Comparison of ENCODE assay signal across 8 cellular contexts in the genomic region with DNA sequence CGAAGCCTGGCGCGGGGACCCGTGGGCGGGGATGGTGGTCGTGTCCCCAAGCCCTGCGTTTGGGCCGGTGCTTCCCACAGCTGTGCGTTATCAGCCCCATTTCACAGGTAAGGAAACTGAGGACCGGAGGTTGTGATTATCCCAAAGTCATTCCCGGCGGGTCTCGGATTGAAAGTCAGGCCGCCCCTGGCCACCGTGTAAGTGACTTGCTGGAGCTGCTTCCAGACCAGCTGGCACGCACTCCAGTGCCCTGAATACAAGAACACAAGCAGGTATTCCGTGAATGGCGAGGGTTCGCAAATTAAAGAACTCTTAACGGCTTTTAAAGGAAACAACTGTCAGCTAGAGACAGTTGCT. TPM values are rescaled to one million over a fixed set of nuclear protein-coding genes. Genes with fewer than 3 reads are reported as not detected.
DNase-seq lines count a peak whose midpoint lies in the region; ATAC-seq and TF ChIP-seq lines count a peak whose summit lies in the region.

No MANE protein-coding gene starts in this region.

- H3K4me1 Mint-ChIP-seq in Caco-2 (ENCODE audit: low read depth, unreplicated experiment): peaks cover 38% of the 10 kb centered on the region

- H3K36me3 Mint-ChIP-seq in Caco-2 (ENCODE audit: insufficient read depth, unreplicated experiment): peaks cover 44% of the 10 kb centered on the region

- TF ChIP-seq CTCF in Caco-2 (IDR thresholded peaks at IDR 0.05; ENCODE audit: insufficient read depth in 1 of 2, low read depth in 1 of 2, low read length in 1 of 2, severe bottlenecking in 1 of 2, unreplicated experiment in 1 of 2) (no peak), body of pancreas (IDR thresholded peaks at IDR 0.05) (no peak)

- CTCF ChIA-PET in Caco-2 (lab: Charles Lee): interaction anchor here (0.6 to 1.0 kb wide), 2 partner anchors 123 to 184 kb away, joined by 3 to 4 read pairs; no protein-coding TSS in a partner anchor

- peak overlapping the region; percentile 93 to 99 (median 98) for H3K27ac ChIP-seq in body of pancreas
- peak overlapping the region; percentile 95 for H3K27ac ChIP-seq in layer of hippocampus (ENCODE audit: low read depth, low read length)

- H3K36me3 ChIP-seq in Caco-2 (ENCODE audit: control insufficient read depth, insufficient read depth, low read length) (no peaks in the 10 kb centered on the region), body of pancreas (replicated peaks in 1 of 2; ENCODE audit: insufficient read depth in 1 of 2, low read depth in 2 of 2) (no peaks in the 10 kb centered on the region)

- TF ChIP-seq POLR2A in body of pancreas (IDR thresholded peaks at IDR 0.05): no peak

- H3K4me3 Mint-ChIP-seq in Caco-2 (ENCODE audit: unreplicated experiment): peak overlapping the region; percentile 82

- H3K9me3 Mint-ChIP-seq in Caco-2 (ENCODE audit: unreplicated experiment): no peaks in the 10 kb centered on the region

- H3K4me3 ChIP-seq in Caco-2 (ENCODE audit: low read depth, low read length) (peak overlapping the region; percentile 96), body of pancreas (peak overlapping the region; percentile 62 to 85)
- H3K4me3 ChIP-seq in Jurkat, Clone E6-1 (ENCODE audit: low read length): peak overlapping the region; percentile 87

- no peaks in the 10 kb centered on the region for H3K27me3 ChIP-seq in Caco-2 (replicated peaks; ENCODE audit: control insufficient read depth, insufficient read depth, low read length)
- H3K27me3 ChIP-seq in body of pancreas: no peaks in the 10 kb centered on the region
- H3K27me3 ChIP-seq in layer of hippocampus (ENCODE audit: control insufficient read depth, insufficient read depth, low read length): no peaks in the 10 kb centered on the region

- intact Hi-C loops in Caco-2 (cut with micrococcal nuclease; ENCODE audit: unreplicated experiment) (loop anchor here (2.0 to 5.0 kb wide), 3 partner anchors 20 to 199 kb away; no protein-coding TSS in a partner anchor), body of pancreas (cut with DNase I) (no loop called here)

- WGBS in body of pancreas, 2 donors: 1% methylated on average over 11 to 20 of the region's 20 CpGs

- TSS peak; percentile 76 for BruUV-seq in Caco-2 (replicated peaks; lab: Mats Ljungman, UMichigan)

- H3K9me3 ChIP-seq in Caco-2: no peaks in the 10 kb centered on the region; the same call in 1 of the 2 replicates
- no peaks in the 10 kb centered on the region for H3K9me3 ChIP-seq in body of pancreas

- DNase-seq in Caco-2: no peak
- DNase-seq in Jurkat, Clone E6-1 (ENCODE audit: low read depth, low spot score): no peak
- DNase-seq in body of pancreas: peak in 3 of 4 donors; percentile 60 to 75 (median 61)
- DNase-seq in superior temporal gyrus (ENCODE audit: extremely low spot score): peak; percentile 49
- no peak for DNase-seq in NCI-H2227 (lab: John Stamatoyannopoulos, UW; ENCODE audit: unreplicated experiment)
- DNase-seq in activated CD4-positive, CD25-positive, alpha-beta regulatory T cell (lab: John Stamatoyannopoulos, UW): no peak

- peaks cover 47% of the 10 kb centered on the region for H3K4me1 ChIP-seq in Caco-2
- H3K4me1 ChIP-seq in body of pancreas: peaks cover 49% of the 10 kb centered on the region

- ATAC-seq in GM19452 (IDR thresholded peaks at IDR 0.05; ENCODE audit: unreplicated experiment) (peak; percentile 19), body of pancreas (peak; percentile 24)

- peak overlapping the region; percentile 97 for H3K27ac Mint-ChIP-seq in Caco-2 (ENCODE audit: unreplicated experiment)

- no peaks in the 10 kb centered on the region for H3K27me3 Mint-ChIP-seq in Caco-2 (ENCODE audit: insufficient read depth, unreplicated experiment)

- POLR2A ChIA-PET in Caco-2 (lab: Charles Lee): interaction anchor here (1.0 kb wide), 4 partner anchors 8 to 91 kb away, joined by 5 to 10 read pairs (median 5); no protein-coding TSS in a partner anchor

RNA-seq across cellular contexts. Expression of a gene that starts 0.7 kb away (rescaled TPM):
- total RNA-seq in Caco-2 (2022) (75.2 and 76.9 TPM in 2 replicates), body of pancreas (10 to 100 TPM; 15.0 to 19.8 TPM)
- 22.0 TPM for polyA plus RNA-seq in Jurkat, Clone E6-1 (2012; ENCODE audit: insufficient read depth, insufficient read length)

RNA-seq across cellular contexts. Expression of a gene that starts 46.5 kb away (rescaled TPM):
- 106 and 111 TPM in 2 replicates for total RNA-seq in Caco-2 (2022)
- polyA plus RNA-seq in Jurkat, Clone E6-1 (2012; ENCODE audit: insufficient read depth, insufficient read length): 89.2 TPM
- total RNA-seq in body of pancreas: 10 to 100 TPM; 68.9 to 70.8 TPM

Comparison
In these comparisons a context has a peak if more than half of its experiments do, and no peak if none do; other contexts are left out.
1. DNase-seq: peak in body of pancreas (3 of 4) and superior temporal gyrus (single experiment); none in Caco-2 (0 of 2), Jurkat, Clone E6-1 (single experiment), NCI-H2227 (single experiment) and activated CD4-positive, CD25-positive, alpha-beta regulatory T cell (0 of 4).
2. Peak in every context shown above with its lines, with median percentiles within 50 percentile points of each other: H3K4me3 ChIP-seq.